Comparison of ENCODE assay signal across 1 cellular context in the genomic region with DNA sequence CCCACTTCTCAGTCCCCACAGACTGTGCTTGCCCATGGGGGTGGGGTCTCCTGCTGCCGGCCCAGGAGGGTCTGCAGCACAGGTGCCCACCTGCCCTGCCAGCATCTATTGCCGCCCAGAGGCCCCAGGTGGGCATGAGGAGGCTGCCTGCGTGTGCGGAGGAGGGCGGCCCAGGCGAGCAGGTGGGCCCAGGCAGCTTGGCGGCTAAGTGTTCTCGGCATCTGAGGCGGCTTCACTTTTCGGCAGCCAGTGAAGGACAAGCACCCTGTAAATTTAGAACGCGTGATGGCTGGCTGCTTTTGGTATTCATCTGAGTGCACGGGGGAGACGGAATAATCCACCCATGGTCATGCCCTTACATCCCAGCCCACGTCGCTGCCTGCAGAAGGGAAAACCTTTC.
TF ChIP-seq lines count a peak whose summit lies in the region.

No MANE protein-coding gene starts in this region.

TF ChIP-seq in GM23338, 12 proteins besides CTCF, POLR2A, EP300 and RAD21 (continued from another document):
- TF ChIP-seq POLR2AphosphoS5 (IDR thresholded peaks at IDR 0.05; ENCODE audit: low read depth) (no peak), ZNF114 (CRISPR knock-in tag; IDR thresholded peaks at IDR 0.05) (no peak), EZH2phosphoT487 (IDR thresholded peaks at IDR 0.05; ENCODE audit: unreplicated experiment) (no peak)
